Comparison of ENCODE assay signal across 12 cellular contexts in genomic region chr21:38957575-38958340, GRCh38.
DNase-seq lines count a peak whose midpoint lies in the region; ATAC-seq, FAIRE-seq and TF ChIP-seq lines count a peak whose summit lies in the region.
"Had no signal": no experiment of that assay in that cellular context is flagged by ENCODE, and none has a peak within 500 bp of the region (broad histone marks: within the 10 kb centered on the region; RNA-seq: fewer than 3 reads in every experiment).

No MANE protein-coding gene starts in this region.

- no peaks in the 10 kb centered on the region for H3K79me2 ChIP-seq in astrocyte (ENCODE audit: insufficient read depth, low read length)

- H3K27me3 ChIP-seq in astrocyte (ENCODE audit: insufficient read depth, low read length) (no peaks in the 10 kb centered on the region), mucosa of rectum (ENCODE audit: control insufficient read depth in 2 of 2, insufficient read depth in 2 of 2, low read length in 2 of 2) (no peaks in the 10 kb centered on the region)

- H3K27ac ChIP-seq in astrocyte (ENCODE audit: low read depth, low read length) (no peak overlapping the region), mucosa of rectum (ENCODE audit: low read depth in 2 of 2, low read length in 2 of 2) (peak overlapping the region; percentile 83 to 93)

- no peaks in the 10 kb centered on the region for H3K36me3 ChIP-seq in astrocyte (ENCODE audit: insufficient read depth, low read length)
- H3K36me3 ChIP-seq in mucosa of rectum (ENCODE audit: control insufficient read depth in 2 of 2, insufficient read depth in 2 of 2, low read length in 2 of 2): no peaks in the 10 kb centered on the region

- H3K4me1 Mint-ChIP-seq in astrocyte (ENCODE audit: low read depth, unreplicated experiment): peaks cover 30% of the 10 kb centered on the region

- peaks cover 14% of the 10 kb centered on the region for H3K9me3 Mint-ChIP-seq in astrocyte (ENCODE audit: unreplicated experiment)
- H3K9me3 Mint-ChIP-seq: activated CD4-positive, alpha-beta memory T cell treated with anti-CD3 and anti-CD28 coated beads for 36 hours had no signal

- H2AFZ ChIP-seq in astrocyte (ENCODE audit: low read depth, low read length): no peak overlapping the region

- FAIRE-seq in astrocyte (lab: Jason Lieb, UNC): no peak
- FAIRE-seq: GM12892 had no signal

- DNase-seq in COR-L47 (lab: John Stamatoyannopoulos, UW) (peak; percentile 28), NCI-H2029 (lab: John Stamatoyannopoulos, UW) (peak; percentile 78), astrocyte (ENCODE audit: low read depth) (no peak), AML-193 (lab: John Stamatoyannopoulos, UW) (no peak), GF-D8 (lab: John Stamatoyannopoulos, UW) (no peak)
- DNase-seq: activated CD4-positive, alpha-beta memory T cell treated with anti-CD3 and anti-CD28 coated beads for 36 hours; effector CD8-positive, alpha-beta T cell; NCI-H1048 had no signal

- no peak overlapping the region for H3K4me3 Mint-ChIP-seq in astrocyte (ENCODE audit: unreplicated experiment)
- H3K4me3 Mint-ChIP-seq: activated CD4-positive, alpha-beta memory T cell treated with anti-CD3 and anti-CD28 coated beads for 36 hours had no signal

- no peak for ATAC-seq in HG02840 (IDR thresholded peaks at IDR 0.05; ENCODE audit: low FRiP score, unreplicated experiment)
- no peak for ATAC-seq in GM21390 (IDR thresholded peaks at IDR 0.05; ENCODE audit: unreplicated experiment)

- TF ChIP-seq CTCF in astrocyte (IDR thresholded peaks at IDR 0.05; ENCODE audit: insufficient read depth, low read depth, low read length): no peak

- no peak overlapping the region for H3K9ac ChIP-seq in astrocyte (ENCODE audit: low read length)
- H3K9ac ChIP-seq in mucosa of rectum (ENCODE audit: low read depth in 1 of 2, low read length in 2 of 2): peak overlapping the region in 1 of 2 donors; percentile 55

- no peak overlapping the region for H3K4me3 ChIP-seq in astrocyte (ENCODE audit: insufficient read depth, low read depth, low read length)
- H3K4me3 ChIP-seq in mucosa of rectum (ENCODE audit: low read length in 2 of 2): no peak overlapping the region

- peaks cover under 1% of the 10 kb centered on the region for H3K36me3 Mint-ChIP-seq in astrocyte (ENCODE audit: low read depth, unreplicated experiment)
- H3K36me3 Mint-ChIP-seq: activated CD4-positive, alpha-beta memory T cell treated with anti-CD3 and anti-CD28 coated beads for 36 hours had no signal

- H3K27me3 Mint-ChIP-seq in astrocyte (ENCODE audit: low read depth, unreplicated experiment): peaks cover 7% of the 10 kb centered on the region

- no peak overlapping the region for H3K27ac Mint-ChIP-seq in astrocyte (ENCODE audit: unreplicated experiment)
- H3K27ac Mint-ChIP-seq: activated CD4-positive, alpha-beta memory T cell treated with anti-CD3 and anti-CD28 coated beads for 36 hours had no signal

- H3K4me2 ChIP-seq in astrocyte (ENCODE audit: low read length): peak overlapping the region; percentile 6

- H4K20me1 ChIP-seq in astrocyte (ENCODE audit: insufficient read depth, low read length): no peaks in the 10 kb centered on the region

- H3K4me1 ChIP-seq in astrocyte (ENCODE audit: insufficient read depth, low read length) (peaks cover 30% of the 10 kb centered on the region), mucosa of rectum (ENCODE audit: control insufficient read depth in 2 of 2, insufficient read depth in 2 of 2, low read length in 2 of 2) (peaks cover 51 to 58% of the 10 kb centered on the region in 2 donors)

- peaks cover 2% of the 10 kb centered on the region for H3K9me3 ChIP-seq in astrocyte (ENCODE audit: insufficient read depth, low read depth, low read length)
- H3K9me3 ChIP-seq in mucosa of rectum (ENCODE audit: control insufficient read depth in 2 of 2, low read length in 2 of 2): no peaks in the 10 kb centered on the region

Comparison
In these comparisons a context has a peak if more than half of its experiments do, and no peak if none do; other contexts are left out.
1. DNase-seq: peak in COR-L47 (single experiment) and NCI-H2029 (single experiment); none in astrocyte (single experiment), AML-193 (0 of 2) and GF-D8 (single experiment).